ENCODE assay signal across 11 cellular contexts in the genomic region with DNA sequence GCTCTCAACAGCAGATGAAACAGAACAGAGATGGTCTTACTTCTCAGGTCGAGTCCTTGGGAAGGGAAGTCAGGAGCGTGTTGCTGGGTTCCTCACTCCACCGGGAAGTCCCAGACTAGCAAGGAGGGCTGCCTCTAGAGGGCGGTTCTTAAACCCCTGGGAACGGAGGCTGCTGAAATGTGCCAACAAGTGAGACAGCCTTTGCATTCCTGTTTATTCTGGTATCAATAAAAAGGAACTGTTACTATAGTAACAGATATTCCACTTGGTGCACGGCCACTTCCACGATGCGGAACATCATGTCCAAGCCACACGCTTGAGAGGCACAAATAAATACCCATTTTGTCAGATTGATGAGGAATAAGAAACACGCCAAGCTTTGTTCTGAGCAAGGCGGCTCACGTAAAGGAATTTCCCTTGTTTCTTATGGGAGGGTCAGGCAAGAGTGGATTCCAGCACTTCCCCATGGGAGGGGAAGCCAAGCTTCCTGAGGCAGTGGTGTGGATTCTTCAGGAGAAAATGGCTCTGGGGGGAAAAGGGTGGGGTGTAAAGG. TPM values are rescaled to one million over a fixed set of nuclear protein-coding genes. Genes with fewer than 3 reads are reported as not detected.
DNase-seq lines count a peak whose midpoint lies in the region; ATAC-seq and TF ChIP-seq lines count a peak whose summit lies in the region.
"Had no signal": no experiment of that assay in that cellular context is flagged by ENCODE, and none has a peak within 500 bp of the region (broad histone marks: within the 10 kb centered on the region; RNA-seq: fewer than 3 reads in every experiment).

TSS of gene FAM107A (minus strand) at position 123 of the 553 bp plus-strand sequence. CDS start 7,531 bp downstream, outside the sequence.

- WGBS in SK-N-SH (ENCODE audit: low lambda C conversion rate): 73% methylated on average over 12 of the region's 12 CpGs
- WGBS in gastroesophageal sphincter (ENCODE audit: low coverage in 1 of 2), 2 donors: 8 to 20% methylated on average over 1 to 10 of the region's 12 CpGs

- peak; percentile 47 to 69 for TF ChIP-seq POLR2A in gastroesophageal sphincter (IDR thresholded peaks at IDR 0.05)

- H3K4me3 Mint-ChIP-seq in nephron: no peak within 1 kb of the TSS
- H3K4me3 Mint-ChIP-seq in activated CD8-positive, alpha-beta memory T cell treated with anti-CD3 and anti-CD28 coated beads, Interleukin-2, amount 10 ng/mL, durations not matched to agents 7 days and 5 days: no peak within 1 kb of the TSS
- H3K4me3 Mint-ChIP-seq in activated CD4-positive, alpha-beta T cell treated with anti-CD3 and anti-CD28 coated beads for 36 hours: no peak within 1 kb of the TSS
- H3K4me3 Mint-ChIP-seq: activated CD4-positive, alpha-beta T cell treated with anti-CD3 and anti-CD28 coated beads, Interleukin-2, amount 10 ng/mL, durations not matched to agents 24 days and 14 days had no signal

- H3K4me1 ChIP-seq in SK-N-SH (ENCODE audit: control insufficient read depth in 1 of 2, insufficient read depth in 2 of 2, low read depth in 1 of 2, low read length in 1 of 2) (peaks cover 0 to 21% of the 10 kb centered on the region in 2 experiments; a peak in 2 of 4 replicates), gastroesophageal sphincter (peaks cover 0 to 55% (median 0%) of the 10 kb centered on the region in 3 donors)

- H3K27ac ChIP-seq in SK-N-SH (ENCODE audit: low read depth in 2 of 2, low read length in 1 of 2) (no peak within 1 kb of the TSS; a peak in 1 of 4 replicates), gastroesophageal sphincter (peak within 1 kb of the TSS; percentile 41 to 83 (median 80))

- TF ChIP-seq CTCF in SK-N-SH (IDR thresholded peaks at IDR 0.05) (no peak), gastroesophageal sphincter (IDR thresholded peaks at IDR 0.05) (peak in 3 of 4 experiments; percentile 20 to 53 (median 35)), nephron (IDR thresholded peaks at IDR 0.05; ENCODE audit: unreplicated experiment in 3 of 3) (no peak)

- no peaks in the 10 kb centered on the region for H3K36me3 Mint-ChIP-seq in nephron (ENCODE audit: low read depth)
- H3K36me3 Mint-ChIP-seq in activated CD8-positive, alpha-beta memory T cell treated with anti-CD3 and anti-CD28 coated beads, Interleukin-2, amount 10 ng/mL, durations not matched to agents 7 days and 5 days: no peaks in the 10 kb centered on the region
- no peaks in the 10 kb centered on the region for H3K36me3 Mint-ChIP-seq in activated CD4-positive, alpha-beta T cell treated with anti-CD3 and anti-CD28 coated beads for 36 hours (ENCODE audit: low read depth)

- H3K9me2 ChIP-seq in SK-N-SH: no peaks in the 10 kb centered on the region

- H3K27me3 ChIP-seq in SK-N-SH (ENCODE audit: insufficient read depth) (no peaks in the 10 kb centered on the region), gastroesophageal sphincter (no peaks in the 10 kb centered on the region)

- no peaks in the 10 kb centered on the region for H3K9me3 Mint-ChIP-seq in nephron
- H3K9me3 Mint-ChIP-seq in activated CD8-positive, alpha-beta memory T cell treated with anti-CD3 and anti-CD28 coated beads, Interleukin-2, amount 10 ng/mL, durations not matched to agents 7 days and 5 days (ENCODE audit: low read depth): no peaks in the 10 kb centered on the region
- H3K9me3 Mint-ChIP-seq in activated CD4-positive, alpha-beta T cell treated with anti-CD3 and anti-CD28 coated beads for 36 hours (ENCODE audit: low read depth): no peaks in the 10 kb centered on the region
- H3K9me3 Mint-ChIP-seq: activated CD4-positive, alpha-beta T cell treated with anti-CD3 and anti-CD28 coated beads, Interleukin-2, amount 10 ng/mL, durations not matched to agents 24 days and 14 days had no signal

- POLR2A ChIA-PET in SK-N-SH (lab: Yijun Ruan, JAX): no interaction called here
- POLR2A ChIA-PET in activated CD4-positive, alpha-beta T cell treated with anti-CD3 and anti-CD28 coated beads for 36 hours (lab: Charles Lee): no interaction called here

- H3K27me3 Mint-ChIP-seq in nephron (ENCODE audit: low read depth): peaks cover 22% of the 10 kb centered on the region
- H3K27me3 Mint-ChIP-seq in activated CD8-positive, alpha-beta memory T cell treated with anti-CD3 and anti-CD28 coated beads, Interleukin-2, amount 10 ng/mL, durations not matched to agents 7 days and 5 days: peaks cover 9% of the 10 kb centered on the region
- H3K27me3 Mint-ChIP-seq in activated CD4-positive, alpha-beta T cell treated with anti-CD3 and anti-CD28 coated beads for 36 hours: peaks cover 9% of the 10 kb centered on the region

- ATAC-seq in SK-N-SH treated with all-trans-retinoic acid at 6 μM for 48 hours: peak; percentile 18; the same call in 1 of the 3 replicates
- ATAC-seq in gastroesophageal sphincter: peak; percentile 77
- ATAC-seq in GM19452 (IDR thresholded peaks at IDR 0.05; ENCODE audit: unreplicated experiment): no peak
- ATAC-seq in activated CD8-positive, alpha-beta memory T cell treated with anti-CD3 and anti-CD28 coated beads, Interleukin-2, amount 10 ng/mL, durations not matched to agents 7 days and 5 days: no peak
- no peak for ATAC-seq in activated CD4-positive, alpha-beta T cell treated with anti-CD3 and anti-CD28 coated beads for 36 hours

- H3K79me2 ChIP-seq in SK-N-SH (ENCODE audit: insufficient read depth): no peaks in the 10 kb centered on the region

- H3K4me3 ChIP-seq in SK-N-SH (ENCODE audit: low read depth in 2 of 2, low read length in 1 of 2): no peak within 1 kb of the TSS
- H3K4me3 ChIP-seq in gastroesophageal sphincter: peak within 1 kb of the TSS; percentile 24 to 46

- no peak within 1 kb of the TSS for H3K4me2 ChIP-seq in SK-N-SH

- TF ChIP-seq RAD21 in SK-N-SH (IDR thresholded peaks at IDR 0.05; ENCODE audit: low read length): no peak

- intact Hi-C loops in activated CD4-positive, alpha-beta T cell treated with anti-CD3 and anti-CD28 coated beads for 36 hours (cut with DNase I, micrococcal nuclease): no loop called here

- no peaks in the 10 kb centered on the region for H3F3A ChIP-seq in SK-N-SH (replicated peaks; ENCODE audit: insufficient read depth)

- H3K9me3 ChIP-seq in SK-N-SH (no peaks in the 10 kb centered on the region), gastroesophageal sphincter (no peaks in the 10 kb centered on the region)

- TF ChIP-seq EP300 in SK-N-SH (IDR thresholded peaks at IDR 0.05; ENCODE audit: borderline replicate concordance in 1 of 2, low read depth in 1 of 2, low read length in 1 of 2) (no peak), gastroesophageal sphincter (IDR thresholded peaks at IDR 0.05) (no peak)

- H3K27ac Mint-ChIP-seq in nephron: peak within 1 kb of the TSS; percentile 24 to 66 (median 50)
- H3K27ac Mint-ChIP-seq in activated CD8-positive, alpha-beta memory T cell treated with anti-CD3 and anti-CD28 coated beads, Interleukin-2, amount 10 ng/mL, durations not matched to agents 7 days and 5 days: no peak within 1 kb of the TSS
- no peak within 1 kb of the TSS for H3K27ac Mint-ChIP-seq in activated CD4-positive, alpha-beta T cell treated with anti-CD3 and anti-CD28 coated beads for 36 hours
- H3K27ac Mint-ChIP-seq: activated CD4-positive, alpha-beta T cell treated with anti-CD3 and anti-CD28 coated beads, Interleukin-2, amount 10 ng/mL, durations not matched to agents 24 days and 14 days had no signal

- DNase-seq in SK-N-SH (no peak), T-helper 2 cell (no peak)
- no peak for DNase-seq in activated CD8-positive, alpha-beta memory T cell treated with anti-CD3 and anti-CD28 coated beads, Interleukin-2, amount 10 ng/mL, durations not matched to agents 7 days and 5 days
- DNase-seq in activated CD4-positive, alpha-beta T cell treated with anti-CD3 and anti-CD28 coated beads for 36 hours: no peak
- DNase-seq: activated CD4-positive, alpha-beta T cell treated with anti-CD3 and anti-CD28 coated beads, Interleukin-2, amount 10 ng/mL, durations not matched to agents 24 days and 14 days; AML-193; NCI-H1436 had no signal

- no peak within 1 kb of the TSS for H3K9ac ChIP-seq in SK-N-SH

- no peak within 1 kb of the TSS for H2AFZ ChIP-seq in SK-N-SH (ENCODE audit: low read depth)

- no peaks in the 10 kb centered on the region for H3K36me3 ChIP-seq in SK-N-SH (replicated peaks in 1 of 2; ENCODE audit: control insufficient read depth in 1 of 2, insufficient read depth in 2 of 2, low read length in 1 of 2)
- H3K36me3 ChIP-seq in gastroesophageal sphincter: no peaks in the 10 kb centered on the region

- H3K4me1 Mint-ChIP-seq in nephron: peaks cover 57% of the 10 kb centered on the region
- no peaks in the 10 kb centered on the region for H3K4me1 Mint-ChIP-seq in activated CD8-positive, alpha-beta memory T cell treated with anti-CD3 and anti-CD28 coated beads, Interleukin-2, amount 10 ng/mL, durations not matched to agents 7 days and 5 days
- no peaks in the 10 kb centered on the region for H3K4me1 Mint-ChIP-seq in activated CD4-positive, alpha-beta T cell treated with anti-CD3 and anti-CD28 coated beads for 36 hours

- H4K20me1 ChIP-seq in SK-N-SH (ENCODE audit: insufficient read depth): no peaks in the 10 kb centered on the region

- CTCF ChIA-PET in SK-N-SH (lab: Yijun Ruan, JAX): interaction anchor here (3.1 to 17.3 kb wide), 2 partner anchors 8 to 51 kb away, joined by 13 to 446 read pairs; no protein-coding TSS in a partner anchor
- CTCF ChIA-PET in activated CD8-positive, alpha-beta memory T cell treated with anti-CD3 and anti-CD28 coated beads, Interleukin-2, amount 10 ng/mL, durations not matched to agents 7 days and 5 days (lab: Charles Lee): interaction anchor here (1.9 kb wide), 1 partner anchor 53 kb away, joined by 7 read pairs; no protein-coding TSS in a partner anchor
- CTCF ChIA-PET in activated CD4-positive, alpha-beta T cell treated with anti-CD3 and anti-CD28 coated beads for 36 hours (lab: Charles Lee): interaction anchor here (0.6 kb wide), 1 partner anchor 48 kb away, joined by 3 read pairs; no protein-coding TSS in a partner anchor

TF ChIP-seq in SK-N-SH treated with all-trans-retinoic acid at 6 μM for 48 hours, 23 proteins besides CTCF, POLR2A, EP300 and RAD21 (continues in another document):
- no peak for TF ChIP-seq ZNF565 (CRISPR knock-in tag; conservative IDR thresholded peaks at IDR 0.05; ENCODE audit: low read depth)

TF ChIP-seq in SK-N-SH, 30 proteins besides CTCF, POLR2A, EP300 and RAD21 (continues in another document):
- no peak for TF ChIP-seq NFIC (IDR thresholded peaks at IDR 0.05; ENCODE audit: borderline replicate concordance)
- no peak for TF ChIP-seq MXI1 (IDR thresholded peaks at IDR 0.05; ENCODE audit: low read depth, low read length)

RNA-seq across cellular contexts. Expression of gene FAM107A, which starts in this region (rescaled TPM):
- polyA plus RNA-seq in SK-N-SH (2012; rRNA removed): 0.02 TPM in 1 of 2 replicates, not detected in the other
- 0.01 and 0.04 TPM in 2 replicates for polyA plus RNA-seq in SK-N-SH (2012; cell fraction: cytosol; rRNA removed)
- polyA plus RNA-seq in SK-N-SH (2012; cell fraction: nucleus; rRNA removed): 0.02 and 0.04 TPM in 2 replicates
- 100 to 1,000 TPM in 1 of 4 donors, 10 to 100 TPM in 3; 27.9 to 109 (median 83.8) TPM for total RNA-seq in gastroesophageal sphincter
- not detected for total RNA-seq in activated CD8-positive, alpha-beta memory T cell treated with anti-CD3 and anti-CD28 coated beads, Interleukin-2, amount 10 ng/mL, durations not matched to agents 7 days and 5 days
- not detected for total RNA-seq in activated CD4-positive, alpha-beta T cell treated with anti-CD3 and anti-CD28 coated beads for 36 hours
- total RNA-seq: activated CD4-positive, alpha-beta T cell treated with anti-CD3 and anti-CD28 coated beads, Interleukin-2, amount 10 ng/mL, durations not matched to agents 24 days and 14 days had no signal

Comparison
In these comparisons a context has a peak if more than half of its experiments do, and no peak if none do; other contexts are left out.
1. RNA of gene FAM107A (total RNA-seq): 27.9 to 109 TPM in gastroesophageal sphincter; not detected in activated CD8-positive, alpha-beta memory T cell treated with anti-CD3 and anti-CD28 coated beads, Interleukin-2, amount 10 ng/mL, durations not matched to agents 7 days and 5 days and not detected in activated CD4-positive, alpha-beta T cell treated with anti-CD3 and anti-CD28 coated beads for 36 hours; every median in the first group is over 10 times any median in the second.
2. ATAC-seq: peak in SK-N-SH treated with all-trans-retinoic acid at 6 μM for 48 hours (single experiment) and gastroesophageal sphincter (single experiment); none in GM19452 (single experiment), activated CD8-positive, alpha-beta memory T cell treated with anti-CD3 and anti-CD28 coated beads, Interleukin-2, amount 10 ng/mL, durations not matched to agents 7 days and 5 days (single experiment) and activated CD4-positive, alpha-beta T cell treated with anti-CD3 and anti-CD28 coated beads for 36 hours (single experiment).
3. H3K27ac ChIP-seq: peak in gastroesophageal sphincter (4 of 4); none in SK-N-SH (0 of 2).
4. H3K4me3 ChIP-seq: peak in gastroesophageal sphincter (2 of 2); none in SK-N-SH (0 of 2).
5. CTCF ChIP-seq: peak in gastroesophageal sphincter (3 of 4); none in SK-N-SH (single experiment) and nephron (0 of 3).
6. H3K27ac Mint-ChIP-seq: peak in nephron (3 of 3); none in activated CD8-positive, alpha-beta memory T cell treated with anti-CD3 and anti-CD28 coated beads, Interleukin-2, amount 10 ng/mL, durations not matched to agents 7 days and 5 days (single experiment) and activated CD4-positive, alpha-beta T cell treated with anti-CD3 and anti-CD28 coated beads for 36 hours (single experiment).